In the genomic region with DNA sequence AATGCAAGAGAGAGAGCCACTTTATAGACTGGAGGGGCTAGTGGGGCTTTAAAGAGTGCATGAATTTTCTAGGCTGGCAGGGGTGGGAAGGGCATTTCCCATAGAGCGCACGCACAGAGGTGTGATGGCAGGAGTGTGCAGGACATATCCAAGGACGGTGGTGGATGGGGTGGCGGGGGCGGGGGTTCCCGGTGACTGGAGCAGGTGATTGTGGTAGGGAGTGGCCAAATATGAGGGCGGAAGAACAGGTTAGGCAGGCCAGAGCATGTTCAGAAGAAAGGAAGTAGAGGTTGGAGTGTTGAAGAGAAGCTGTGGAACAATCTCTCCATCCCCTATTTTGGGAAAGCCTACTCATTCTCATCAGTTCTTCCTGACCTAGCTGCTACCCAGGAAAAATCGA, we compare ENCODE assay signal across 18 cellular contexts. TPM values are rescaled to one million over a fixed set of nuclear protein-coding genes. Genes with fewer than 3 reads are reported as not detected.
DNase-seq lines count a peak whose midpoint lies in the region; ATAC-seq, FAIRE-seq and TF ChIP-seq lines count a peak whose summit lies in the region.
"Had no signal": no experiment of that assay in that cellular context is flagged by ENCODE, and none has a peak within 500 bp of the region (broad histone marks: within the 10 kb centered on the region; RNA-seq: fewer than 3 reads in every experiment).

No MANE protein-coding gene starts in this region.

- H3K27me3 Mint-ChIP-seq in nephron progenitor cell (ENCODE audit: low read depth, poor library complexity), result peaks cover 20% of the 10 kb centered on the region

- TF ChIP-seq EP300 in stomach (IDR thresholded peaks at IDR 0.05), result no peak

- H3K4me1 Mint-ChIP-seq in nephron progenitor cell, result no peaks in the 10 kb centered on the region
- H3K4me1 Mint-ChIP-seq: CD14-positive monocyte, T-cell had no signal

- no peaks in the 10 kb centered on the region for H3K27me3 ChIP-seq in foreskin keratinocyte
- H3K27me3 ChIP-seq in stomach, result no peaks in the 10 kb centered on the region
- H3K27me3 ChIP-seq: right lobe of liver had no signal

- TF ChIP-seq CTCF in foreskin keratinocyte (conservative IDR thresholded peaks at IDR 0.05) (no peak), stomach (IDR thresholded peaks at IDR 0.05) (no peak), nephron progenitor cell (IDR thresholded peaks at IDR 0.05) (no peak)

- H3K27ac ChIP-seq in foreskin keratinocyte (no peak overlapping the region), stomach (peak overlapping the region in 1 of 5 donors; percentile 10)
- H3K27ac ChIP-seq: left ventricle myocardium inferior, right lobe of liver had no signal

- ATAC-seq in foreskin keratinocyte, result peak; percentile 85
- no peak for ATAC-seq in GM21619 (IDR thresholded peaks at IDR 0.05; ENCODE audit: unreplicated experiment)
- no peak for ATAC-seq in GM21515 (IDR thresholded peaks at IDR 0.05; ENCODE audit: unreplicated experiment)
- ATAC-seq: activated CD4-positive, CD25-positive, alpha-beta regulatory T cell treated with anti-CD3 and anti-CD28 coated beads, Interleukin-2, amount 50 U/mL, for 24 hours; K562; right lobe of liver; T-cell had no signal

- no peaks in the 10 kb centered on the region for H3K9me3 ChIP-seq in stomach
- H3K9me3 ChIP-seq: right lobe of liver had no signal

- WGBS in stomach, 5 donors, result 24 to 53% (median 31%) methylated on average over 8 of the region's 8 CpGs

- FAIRE-seq in HTR-8/SVneo (lab: Jason Lieb, UNC), result no peak
- FAIRE-seq: K562 had no signal

- peaks cover 13% of the 10 kb centered on the region for H3K4me1 ChIP-seq in foreskin keratinocyte
- peaks cover 0 to 11% (median 0%) of the 10 kb centered on the region in 4 donors for H3K4me1 ChIP-seq in stomach
- H3K4me1 ChIP-seq: left ventricle myocardium inferior, right lobe of liver had no signal

- TF ChIP-seq POLR2A in stomach (IDR thresholded peaks at IDR 0.05), result no peak

- DNase-seq in HT-29 (ENCODE audit: low spot score) (peak; percentile 91), NCI-H69 (lab: John Stamatoyannopoulos, UW) (peak; percentile 68), foreskin keratinocyte (peak; percentile 45 to 67), stomach (peak; percentile 87), HTR-8/SVneo (ENCODE audit: insufficient read length, low spot score) (no peak), nephron progenitor cell (no peak)
- DNase-seq: GF-D8; left ventricle myocardium inferior; NCI-H1930; right lobe of liver; stimulated activated CD4-positive, alpha-beta T cell treated with anti-CD3 and anti-CD28 coated beads, Interleukin-4, amount 100 ng/mL, for 1 hour; T-cell had no signal

- H3K9me3 Mint-ChIP-seq in nephron progenitor cell, result peaks cover 2% of the 10 kb centered on the region
- H3K9me3 Mint-ChIP-seq: T-cell had no signal

- H3K36me3 ChIP-seq in stomach, result no peaks in the 10 kb centered on the region
- H3K36me3 ChIP-seq: right lobe of liver had no signal

- no peak overlapping the region for H3K4me3 Mint-ChIP-seq in nephron progenitor cell
- H3K4me3 Mint-ChIP-seq: activated naive CD8-positive, alpha-beta T cell; CD14-positive monocyte; T-cell had no signal

- no peaks in the 10 kb centered on the region for H3K36me3 Mint-ChIP-seq in nephron progenitor cell (ENCODE audit: low read depth)
- H3K36me3 Mint-ChIP-seq: activated naive CD8-positive, alpha-beta T cell; CD14-positive monocyte; T-cell had no signal

- no peak overlapping the region for H3K27ac Mint-ChIP-seq in nephron progenitor cell
- H3K27ac Mint-ChIP-seq: activated naive CD8-positive, alpha-beta T cell; CD14-positive monocyte; T-cell had no signal

- H3K4me3 ChIP-seq in stomach, result no peak overlapping the region
- H3K4me3 ChIP-seq: K562, left ventricle myocardium inferior, right lobe of liver had no signal

- intact Hi-C loops in stomach (cut with DNase I; ENCODE audit: low total_unique reads), result no loop called here

RNA-seq across cellular contexts. Expression of a gene that starts 18.1 kb away (rescaled TPM):
- total RNA-seq in HT-29 (2014; rRNA removed; shearing (Covaris generic)), result 12.3 and 17.9 TPM in 2 replicates
- total RNA-seq in foreskin keratinocyte (0.56 and 0.78 TPM in 2 replicates), stomach (1 to 10 TPM in 2 of 5 donors, under 1 TPM in 1, not detected in 2; 0.14 to 5.4 (median 2.2) TPM)
- polyA plus RNA-seq in foreskin keratinocyte (0.25 and 0.37 TPM in 2 replicates), stomach (under 1 TPM; 0.31 to 0.93 (median 0.75) TPM)
- total RNA-seq: K562 had no signal
- polyA plus RNA-seq: K562 had no signal

Comparison
In these comparisons a context has a peak if more than half of its experiments do, and no peak if none do; other contexts are left out.
1. DNase-seq: peak in HT-29 (single experiment), NCI-H69 (single experiment), foreskin keratinocyte (2 of 2) and stomach (single experiment); none in HTR-8/SVneo (single experiment) and nephron progenitor cell (single experiment).